21 cellular contexts compared by ENCODE assay signal in the genomic region with DNA sequence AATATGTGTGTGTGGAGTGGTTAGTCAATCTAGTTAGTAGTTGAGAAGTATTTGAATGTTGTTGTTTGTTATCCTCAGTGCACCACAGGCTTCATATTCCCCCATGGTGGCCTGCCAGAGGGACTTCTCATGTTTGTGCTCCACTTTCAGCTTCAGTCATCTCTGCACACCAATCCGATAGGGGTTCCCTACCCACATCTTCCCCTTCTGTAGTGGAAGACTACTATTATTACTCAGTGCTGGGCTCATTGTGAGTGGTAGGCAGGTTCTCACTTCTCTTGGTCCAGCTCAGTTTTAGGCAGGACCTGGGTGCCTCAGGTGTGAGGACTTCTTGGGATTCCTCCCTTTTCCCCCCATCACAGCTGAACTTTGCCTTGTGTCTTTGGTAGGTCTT. TPM values are rescaled to one million over a fixed set of nuclear protein-coding genes. Genes with fewer than 3 reads are reported as not detected.
DNase-seq lines count a peak whose midpoint lies in the region; ATAC-seq and TF ChIP-seq lines count a peak whose summit lies in the region.
"Had no signal": no experiment of that assay in that cellular context is flagged by ENCODE, and none has a peak within 500 bp of the region (broad histone marks: within the 10 kb centered on the region; RNA-seq: fewer than 3 reads in every experiment).

No MANE protein-coding gene starts in this region.

- no peak for TF ChIP-seq CTCF in type B pancreatic cell (conservative IDR thresholded peaks at IDR 0.05)

- no peak overlapping the region for H3K4me3 Mint-ChIP-seq in stimulated activated effector memory CD8-positive, alpha-beta T cell treated with anti-CD3 and anti-CD28 coated beads, Interleukin-12 subunit alpha, Interleukin-12 subunit beta, amount 100 ng/mL, for 72 hours
- no peak overlapping the region for H3K4me3 Mint-ChIP-seq in type B pancreatic cell

- ATAC-seq in GM18868 (IDR thresholded peaks at IDR 0.05; ENCODE audit: unreplicated experiment) (peak; percentile 71), HG02610 (IDR thresholded peaks at IDR 0.05; ENCODE audit: unreplicated experiment) (peak; percentile 64), HG02884 (IDR thresholded peaks at IDR 0.05; ENCODE audit: unreplicated experiment) (peak; percentile 81)
- peak; percentile 58 for ATAC-seq in stimulated activated effector memory CD8-positive, alpha-beta T cell treated with anti-CD3 and anti-CD28 coated beads, Interleukin-12 subunit alpha, Interleukin-12 subunit beta, amount 100 ng/mL, for 72 hours
- ATAC-seq: Panc1, SK-N-SH treated with all-trans-retinoic acid at 6 μM for 48 hours had no signal

- peaks cover 4% of the 10 kb centered on the region for H3K27me3 Mint-ChIP-seq in type B pancreatic cell

- no peaks in the 10 kb centered on the region for H3K36me3 Mint-ChIP-seq in stimulated activated effector memory CD8-positive, alpha-beta T cell treated with anti-CD3 and anti-CD28 coated beads, Interleukin-12 subunit alpha, Interleukin-12 subunit beta, amount 100 ng/mL, for 72 hours
- H3K36me3 Mint-ChIP-seq in type B pancreatic cell: no peaks in the 10 kb centered on the region

- no peak overlapping the region for H3K27ac Mint-ChIP-seq in stimulated activated effector memory CD8-positive, alpha-beta T cell treated with anti-CD3 and anti-CD28 coated beads, Interleukin-12 subunit alpha, Interleukin-12 subunit beta, amount 100 ng/mL, for 72 hours
- H3K27ac Mint-ChIP-seq in type B pancreatic cell: no peak overlapping the region

- H3K4me1 Mint-ChIP-seq in stimulated activated effector memory CD8-positive, alpha-beta T cell treated with anti-CD3 and anti-CD28 coated beads, Interleukin-12 subunit alpha, Interleukin-12 subunit beta, amount 100 ng/mL, for 72 hours: no peaks in the 10 kb centered on the region
- H3K4me1 Mint-ChIP-seq in type B pancreatic cell (ENCODE audit: unreplicated experiment): no peaks in the 10 kb centered on the region

- H3K9me3 Mint-ChIP-seq in stimulated activated effector memory CD8-positive, alpha-beta T cell treated with anti-CD3 and anti-CD28 coated beads, Interleukin-12 subunit alpha, Interleukin-12 subunit beta, amount 100 ng/mL, for 72 hours: peaks cover 5% of the 10 kb centered on the region
- peaks cover 15% of the 10 kb centered on the region for H3K9me3 Mint-ChIP-seq in type B pancreatic cell

- DNase-seq in stimulated activated effector memory CD8-positive, alpha-beta T cell treated with anti-CD3 and anti-CD28 coated beads, Interleukin-12 subunit alpha, Interleukin-12 subunit beta, amount 100 ng/mL, for 72 hours (ENCODE audit: low spot score in 2 of 2): no peak
- DNase-seq in effector CD8-positive, alpha-beta T cell (lab: John Stamatoyannopoulos, UW): no peak
- DNase-seq in type B pancreatic cell (ENCODE audit: extremely low spot score, unreplicated experiment) (no peak), NCI-H446 (lab: John Stamatoyannopoulos, UW) (no peak)
- DNase-seq: BE2C, GDM1, GOT3, HCEC 1CT, KG1, NCI-H1092 treated with DMSO at 0.1 percent for 48 hours, NCI-H146, NCI-H2029, NCI-H2227 treated with DMSO at 0.1 percent for 48 hours, NCI-H524, NCI-H774 had no signal

RNA-seq across cellular contexts. Expression of a gene that starts 14.2 kb away (rescaled TPM):
- total RNA-seq in type B pancreatic cell (ENCODE audit: low replicate concordance): not detected in 2 replicates
- total RNA-seq: T-helper 2 cell treated with Interferon-gamma antibody and Interleukin-4, amounts not matched to agents 100 ng/mL and 5 ng/mL, for 36 hours had no signal

RNA-seq across cellular contexts. Expression of a gene that starts 51.9 kb away (rescaled TPM):
- total RNA-seq in type B pancreatic cell (ENCODE audit: low replicate concordance): 0.58 and 1.0 TPM in 2 replicates
